In genomic region chr12:122918827-122919226, GRCh38 we compare ENCODE assay signal across 1 cellular context.
TF ChIP-seq lines count a peak whose summit lies in the region.

No MANE protein-coding gene starts in this region.

TF ChIP-seq in IMR-90, 13 proteins besides CTCF, POLR2A, EP300 and RAD21:
- TF ChIP-seq MAFK (IDR thresholded peaks at IDR 0.05; ENCODE audit: low read depth, low read length) (no peak), CEBPB (IDR thresholded peaks at IDR 0.05; ENCODE audit: low read depth, low read length) (no peak), RCOR1 (IDR thresholded peaks at IDR 0.05; ENCODE audit: insufficient replicate concordance, low read length) (no peak), BHLHE40 (IDR thresholded peaks at IDR 0.05; ENCODE audit: low read depth, low read length) (no peak), FOS (IDR thresholded peaks at IDR 0.05; ENCODE audit: low read depth, low read length) (no peak), USF2 (IDR thresholded peaks at IDR 0.05; ENCODE audit: low read depth, low read length) (no peak), RFX5 (IDR thresholded peaks at IDR 0.05; ENCODE audit: low read depth, low read length) (no peak), SMC3 (IDR thresholded peaks at IDR 0.05; ENCODE audit: low read depth, low read length) (no peak), NFE2L2 (IDR thresholded peaks at IDR 0.05; ENCODE audit: low read depth, low read length) (no peak), MAZ (IDR thresholded peaks at IDR 0.05; ENCODE audit: borderline replicate concordance, low read depth, low read length) (no peak), MXI1 (IDR thresholded peaks at IDR 0.05; ENCODE audit: borderline replicate concordance, low read depth, low read length) (no peak), ELK1 (IDR thresholded peaks at IDR 0.05; ENCODE audit: borderline replicate concordance, low read depth, low read length) (no peak)
